12 cellular contexts compared by ENCODE assay signal in the genomic region with DNA sequence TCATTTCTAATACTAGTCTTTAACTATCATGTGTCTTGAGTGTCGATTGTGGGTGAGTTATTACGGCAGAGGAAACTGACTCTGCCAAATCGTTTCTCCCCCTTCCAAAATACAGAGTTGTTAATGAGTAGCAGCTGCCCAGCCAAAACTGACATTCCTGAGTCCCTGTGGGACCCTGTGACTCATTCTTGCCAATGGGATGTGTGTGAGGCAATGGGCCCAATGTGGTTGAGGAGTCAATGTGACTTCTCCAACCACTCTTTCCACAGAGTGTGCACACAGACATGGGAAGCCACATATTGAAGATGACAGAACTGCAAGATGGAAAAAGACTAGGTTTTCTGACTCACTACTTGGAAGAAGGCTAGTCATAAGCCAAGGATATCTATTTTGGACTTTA.
DNase-seq lines count a peak whose midpoint lies in the region; ATAC-seq, FAIRE-seq and TF ChIP-seq lines count a peak whose summit lies in the region.
"Had no signal": no experiment of that assay in that cellular context is flagged by ENCODE, and none has a peak within 500 bp of the region (broad histone marks: within the 10 kb centered on the region; RNA-seq: fewer than 3 reads in every experiment).

No MANE protein-coding gene starts in this region.

- FAIRE-seq in D721Med (lab: Jason Lieb, UNC), result no peak
- FAIRE-seq: colon had no signal

- H3K9me3 ChIP-seq in NT2/D1 (ENCODE audit: insufficient read depth, low read length) (no peaks in the 10 kb centered on the region), Caco-2 (no peaks in the 10 kb centered on the region)

- CTCF ChIA-PET in BJ (lab: Yijun Ruan, JAX), result no interaction called here
- CTCF ChIA-PET in Caco-2 (lab: Charles Lee), result no interaction called here
- CTCF ChIA-PET in T-cell (lab: Charles Lee), result no interaction called here

- H3K27me3 ChIP-seq in BJ (ENCODE audit: control insufficient read depth, insufficient read depth, low read length), result no peaks in the 10 kb centered on the region
- no peaks in the 10 kb centered on the region for H3K27me3 ChIP-seq in NT2/D1 (ENCODE audit: insufficient read depth, insufficient read length)
- H3K27me3 ChIP-seq in Caco-2 (replicated peaks; ENCODE audit: control insufficient read depth, insufficient read depth, low read length), result no peaks in the 10 kb centered on the region

- H3K27ac Mint-ChIP-seq in osteocyte (ENCODE audit: unreplicated experiment) (peak overlapping the region; percentile 81), Caco-2 (ENCODE audit: unreplicated experiment) (no peak overlapping the region), T-cell (no peak overlapping the region)
- H3K27ac Mint-ChIP-seq in activated T-cell treated with anti-CD3 and anti-CD28 coated beads, Interleukin-2, amount 50 U/mL, for 24 hours, result no peak overlapping the region
- H3K27ac Mint-ChIP-seq: CD8-positive, alpha-beta T cell; stimulated activated effector memory CD8-positive, alpha-beta T cell treated with anti-CD3 and anti-CD28 coated beads, Interleukin-12 subunit alpha, Interleukin-12 subunit beta, amount 100 ng/mL, for 72 hours had no signal

- no peak overlapping the region for H3K4me3 ChIP-seq in BJ (ENCODE audit: low read depth, low read length)
- no peak overlapping the region for H3K4me3 ChIP-seq in NT2/D1 (ENCODE audit: insufficient read length, low read depth)
- H3K4me3 ChIP-seq in fibroblast of mammary gland (ENCODE audit: control insufficient read depth, low read depth, low read length), result no peak overlapping the region
- no peak overlapping the region for H3K4me3 ChIP-seq in Caco-2 (ENCODE audit: low read depth, low read length)

- no peak for ATAC-seq in T-cell (replicated peaks in 1 of 4)
- ATAC-seq: CD8-positive, alpha-beta T cell; stimulated activated effector memory CD8-positive, alpha-beta T cell treated with anti-CD3 and anti-CD28 coated beads, Interleukin-12 subunit alpha, Interleukin-12 subunit beta, amount 100 ng/mL, for 72 hours had no signal

- H3K36me3 ChIP-seq in BJ (ENCODE audit: control insufficient read depth, insufficient read depth, low read length), result no peaks in the 10 kb centered on the region
- no peaks in the 10 kb centered on the region for H3K36me3 ChIP-seq in NT2/D1 (ENCODE audit: insufficient read depth, insufficient read length, low read length)
- H3K36me3 ChIP-seq in Caco-2 (ENCODE audit: control insufficient read depth, insufficient read depth, low read length), result no peaks in the 10 kb centered on the region

- POLR2A ChIA-PET in BJ (lab: Charles Lee) (no interaction called here), Caco-2 (lab: Charles Lee) (no interaction called here), T-cell (lab: Charles Lee) (no interaction called here)

- intact Hi-C loops in Caco-2 (cut with micrococcal nuclease; ENCODE audit: unreplicated experiment), result no loop called here

- no peaks in the 10 kb centered on the region for H3K27me3 Mint-ChIP-seq in osteocyte (ENCODE audit: unreplicated experiment)
- H3K27me3 Mint-ChIP-seq in activated T-cell treated with anti-CD3 and anti-CD28 coated beads, Interleukin-2, amount 50 U/mL, for 24 hours, result no peaks in the 10 kb centered on the region
- no peaks in the 10 kb centered on the region for H3K27me3 Mint-ChIP-seq in Caco-2 (ENCODE audit: insufficient read depth, unreplicated experiment)
- peaks cover 0 to 3% of the 10 kb centered on the region in 2 donors for H3K27me3 Mint-ChIP-seq in T-cell

- H3K36me3 Mint-ChIP-seq in osteocyte (ENCODE audit: unreplicated experiment) (no peaks in the 10 kb centered on the region), Caco-2 (ENCODE audit: insufficient read depth, unreplicated experiment) (no peaks in the 10 kb centered on the region), T-cell (no peaks in the 10 kb centered on the region)
- H3K36me3 Mint-ChIP-seq in activated T-cell treated with anti-CD3 and anti-CD28 coated beads, Interleukin-2, amount 50 U/mL, for 24 hours (ENCODE audit: low read depth), result no peaks in the 10 kb centered on the region
- H3K36me3 Mint-ChIP-seq: CD8-positive, alpha-beta T cell; stimulated activated effector memory CD8-positive, alpha-beta T cell treated with anti-CD3 and anti-CD28 coated beads, Interleukin-12 subunit alpha, Interleukin-12 subunit beta, amount 100 ng/mL, for 72 hours had no signal

- no peak overlapping the region for H3K9ac ChIP-seq in NT2/D1 (ENCODE audit: insufficient read length, low read depth)

- no TSS peak for BruUV-seq in Caco-2 (replicated peaks; lab: Mats Ljungman, UMichigan)

- TF ChIP-seq CTCF in BJ (IDR thresholded peaks at IDR 0.05; ENCODE audit: insufficient read depth, low read depth, low read length) (no peak), fibroblast of mammary gland (conservative IDR thresholded peaks at IDR 0.05; ENCODE audit: control insufficient read depth, insufficient read depth, low read depth, low read length) (no peak), osteocyte (IDR thresholded peaks at IDR 0.05) (no peak), Caco-2 (IDR thresholded peaks at IDR 0.05; ENCODE audit: insufficient read depth in 1 of 2, low read depth in 1 of 2, low read length in 1 of 2, severe bottlenecking in 1 of 2, unreplicated experiment in 1 of 2) (no peak), D721Med (IDR thresholded peaks at IDR 0.05; ENCODE audit: insufficient read depth, missing control alignments) (no peak)

- H3K4me3 Mint-ChIP-seq in osteocyte (ENCODE audit: unreplicated experiment) (no peak overlapping the region), Caco-2 (ENCODE audit: unreplicated experiment) (no peak overlapping the region), T-cell (no peak overlapping the region)
- H3K4me3 Mint-ChIP-seq in activated T-cell treated with anti-CD3 and anti-CD28 coated beads, Interleukin-2, amount 50 U/mL, for 24 hours, result no peak overlapping the region
- H3K4me3 Mint-ChIP-seq: CD8-positive, alpha-beta T cell; stimulated activated effector memory CD8-positive, alpha-beta T cell treated with anti-CD3 and anti-CD28 coated beads, Interleukin-12 subunit alpha, Interleukin-12 subunit beta, amount 100 ng/mL, for 72 hours had no signal

- DNase-seq in BJ (ENCODE audit: low read depth), result peak; percentile 97
- peak; percentile 2 for DNase-seq in NT2/D1 (ENCODE audit: low read depth, low spot score)
- DNase-seq in fibroblast of mammary gland (ENCODE audit: low read depth), result peak; percentile 100
- DNase-seq in osteocyte (ENCODE audit: extremely low spot score, unreplicated experiment), result peak; percentile 89
- DNase-seq in activated T-cell treated with anti-CD3 and anti-CD28 coated beads, Interleukin-2, amount 50 U/mL, for 24 hours, result no peak
- DNase-seq in Caco-2, result no peak
- no peak for DNase-seq in D721Med (ENCODE audit: insufficient read length, low spot score)
- no peak for DNase-seq in T-cell
- DNase-seq: CD8-positive, alpha-beta T cell; NCI-H146 had no signal

- no peaks in the 10 kb centered on the region for H3K4me1 ChIP-seq in NT2/D1 (ENCODE audit: insufficient read depth, insufficient read length)
- peaks cover 4% of the 10 kb centered on the region; the same call in 1 of the 2 replicates for H3K4me1 ChIP-seq in Caco-2

- no peaks in the 10 kb centered on the region for H3K9me3 Mint-ChIP-seq in osteocyte (ENCODE audit: unreplicated experiment)
- H3K9me3 Mint-ChIP-seq in activated T-cell treated with anti-CD3 and anti-CD28 coated beads, Interleukin-2, amount 50 U/mL, for 24 hours, result no peaks in the 10 kb centered on the region
- no peaks in the 10 kb centered on the region for H3K9me3 Mint-ChIP-seq in Caco-2 (ENCODE audit: unreplicated experiment)
- H3K9me3 Mint-ChIP-seq in T-cell, result no peaks in the 10 kb centered on the region
- H3K9me3 Mint-ChIP-seq: CD8-positive, alpha-beta T cell; stimulated activated effector memory CD8-positive, alpha-beta T cell treated with anti-CD3 and anti-CD28 coated beads, Interleukin-12 subunit alpha, Interleukin-12 subunit beta, amount 100 ng/mL, for 72 hours had no signal

- H3K4me1 Mint-ChIP-seq in osteocyte (ENCODE audit: unreplicated experiment) (peaks cover 38% of the 10 kb centered on the region), Caco-2 (ENCODE audit: low read depth, unreplicated experiment) (peaks cover 7% of the 10 kb centered on the region), T-cell (no peaks in the 10 kb centered on the region)
- no peaks in the 10 kb centered on the region for H3K4me1 Mint-ChIP-seq in activated T-cell treated with anti-CD3 and anti-CD28 coated beads, Interleukin-2, amount 50 U/mL, for 24 hours (ENCODE audit: low read depth)
- H3K4me1 Mint-ChIP-seq: stimulated activated effector memory CD8-positive, alpha-beta T cell treated with anti-CD3 and anti-CD28 coated beads, Interleukin-12 subunit alpha, Interleukin-12 subunit beta, amount 100 ng/mL, for 72 hours had no signal

Comparison
In these comparisons a context has a peak if more than half of its experiments do, and no peak if none do; other contexts are left out.
1. DNase-seq: peak in BJ (single experiment), NT2/D1 (single experiment), fibroblast of mammary gland (single experiment) and osteocyte (single experiment); none in activated T-cell treated with anti-CD3 and anti-CD28 coated beads, Interleukin-2, amount 50 U/mL, for 24 hours (single experiment), Caco-2 (0 of 2), D721Med (single experiment) and T-cell (0 of 34).